Comparison of ENCODE assay signal across 8 cellular contexts in genomic region chr7:17298840-17299476, GRCh38. TPM values are rescaled to one million over a fixed set of nuclear protein-coding genes. Genes with fewer than 3 reads are reported as not detected.
DNase-seq lines count a peak whose midpoint lies in the region; ATAC-seq and TF ChIP-seq lines count a peak whose summit lies in the region.

No MANE protein-coding gene starts in this region.

- peak overlapping the region; percentile 95 for H3K27ac Mint-ChIP-seq in activated CD4-positive, alpha-beta T cell treated with anti-CD3 and anti-CD28 coated beads for 36 hours
- peak overlapping the region; percentile 97 for H3K27ac Mint-ChIP-seq in memory B cell

- peak; percentile 67 for DNase-seq in DMS153 (lab: John Stamatoyannopoulos, UW)
- peak; percentile 13 for DNase-seq in HuH-7.5 (ENCODE audit: low spot score)
- DNase-seq in activated CD4-positive, alpha-beta T cell treated with anti-CD3 and anti-CD28 coated beads for 36 hours: peak; percentile 80
- DNase-seq in coronary artery (ENCODE audit: low spot score): peak; percentile 79
- DNase-seq in memory B cell (ENCODE audit: low spot score in 2 of 2): peak in 1 of 2 donors; percentile 74
- DNase-seq in stimulated activated CD8-positive, alpha-beta memory T cell treated with anti-CD3 and anti-CD28 coated beads, Interleukin-12 subunit alpha, Interleukin-12 subunit beta, amount 100 ng/mL, for 1 hour (ENCODE audit: low read depth): peak; percentile 33
- DNase-seq in OCI-M2 (lab: John Stamatoyannopoulos, UW; ENCODE audit: unreplicated experiment): no peak

- ATAC-seq in GM21515 (IDR thresholded peaks at IDR 0.05; ENCODE audit: unreplicated experiment) (peak; percentile 35), memory B cell (ENCODE audit: low read depth) (peak; percentile 42)
- peak; percentile 59 for ATAC-seq in activated CD4-positive, alpha-beta T cell treated with anti-CD3 and anti-CD28 coated beads for 36 hours

- peak overlapping the region; percentile 99 for H3K4me3 ChIP-seq in coronary artery

- peak overlapping the region; percentile 96 for H3K27ac ChIP-seq in coronary artery

- H3K9me3 Mint-ChIP-seq in activated CD4-positive, alpha-beta T cell treated with anti-CD3 and anti-CD28 coated beads for 36 hours (ENCODE audit: low read depth): peaks cover 8% of the 10 kb centered on the region
- peaks cover 2% of the 10 kb centered on the region for H3K9me3 Mint-ChIP-seq in memory B cell

- peaks cover 23% of the 10 kb centered on the region for H3K4me1 Mint-ChIP-seq in activated CD4-positive, alpha-beta T cell treated with anti-CD3 and anti-CD28 coated beads for 36 hours
- H3K4me1 Mint-ChIP-seq in memory B cell: peaks cover 29% of the 10 kb centered on the region

- no peaks in the 10 kb centered on the region for H3K27me3 Mint-ChIP-seq in activated CD4-positive, alpha-beta T cell treated with anti-CD3 and anti-CD28 coated beads for 36 hours
- no peaks in the 10 kb centered on the region for H3K27me3 Mint-ChIP-seq in memory B cell

- no peak for TF ChIP-seq CTCF in coronary artery (IDR thresholded peaks at IDR 0.05)

- POLR2A ChIA-PET in activated CD4-positive, alpha-beta T cell treated with anti-CD3 and anti-CD28 coated beads for 36 hours (lab: Charles Lee): interaction anchor here (0.5 to 2.0 kb wide), 2 partner anchors 38 to 130 kb away, joined by 4 read pairs; no protein-coding TSS in a partner anchor

- intact Hi-C loops in activated CD4-positive, alpha-beta T cell treated with anti-CD3 and anti-CD28 coated beads for 36 hours (cut with DNase I, micrococcal nuclease): loop anchor here (1.0 to 5.0 kb wide), 11 partner anchors 25 to 653 kb away; partner anchors contain the start of genes BZW2 (in 2 of the 2) and ANKMY2 (in 1 of the 2)

- peaks cover 7% of the 10 kb centered on the region for H3K36me3 Mint-ChIP-seq in activated CD4-positive, alpha-beta T cell treated with anti-CD3 and anti-CD28 coated beads for 36 hours (ENCODE audit: low read depth)
- peaks cover 2% of the 10 kb centered on the region for H3K36me3 Mint-ChIP-seq in memory B cell

- CTCF ChIA-PET in activated CD4-positive, alpha-beta T cell treated with anti-CD3 and anti-CD28 coated beads for 36 hours (lab: Charles Lee): interaction anchor here (0.9 to 1.0 kb wide), 2 partner anchors 125 to 159 kb away, joined by 3 read pairs; no protein-coding TSS in a partner anchor

- peak overlapping the region; percentile 87 for H3K4me3 Mint-ChIP-seq in activated CD4-positive, alpha-beta T cell treated with anti-CD3 and anti-CD28 coated beads for 36 hours
- peak overlapping the region; percentile 99 for H3K4me3 Mint-ChIP-seq in memory B cell

RNA-seq across cellular contexts. Expression of gene AHR, which starts 0.5 kb away (rescaled TPM):
- 10 to 100 TPM; 36.7 to 42.3 TPM for total RNA-seq in activated CD4-positive, alpha-beta T cell treated with anti-CD3 and anti-CD28 coated beads for 36 hours
